ENCODE assay signal across 9 cellular contexts in genomic region chr1:3070654-3071506, GRCh38. TPM values are rescaled to one million over a fixed set of nuclear protein-coding genes. Genes with fewer than 3 reads are reported as not detected.
DNase-seq lines count a peak whose midpoint lies in the region; ATAC-seq and TF ChIP-seq lines count a peak whose summit lies in the region.
"Had no signal": no experiment of that assay in that cellular context is flagged by ENCODE, and none has a peak within 500 bp of the region (broad histone marks: within the 10 kb centered on the region; RNA-seq: fewer than 3 reads in every experiment).

No MANE protein-coding gene starts in this region.

- no peak for ATAC-seq in thoracic aorta (ENCODE audit: insufficient number of reproducible peaks, low FRiP score, low read depth)
- ATAC-seq in GM21528 (IDR thresholded peaks at IDR 0.05; ENCODE audit: low FRiP score, unreplicated experiment) = no peak

- WGBS in esophagus, 2 donors = 22 to 29% methylated on average over 82 to 95 of the region's 95 CpGs

- no peaks in the 10 kb centered on the region for H3K9me3 ChIP-seq in Peyer's patch
- H3K9me3 ChIP-seq in esophagus (ENCODE audit: control insufficient read depth in 2 of 2, insufficient read depth in 1 of 2, low read depth in 1 of 2, low read length in 1 of 2) = no peaks in the 10 kb centered on the region
- H3K9me3 ChIP-seq in muscle layer of duodenum (ENCODE audit: control insufficient read depth in 1 of 2, low read length in 2 of 2) = no peaks in the 10 kb centered on the region
- H3K9me3 ChIP-seq in thoracic aorta = no peaks in the 10 kb centered on the region

- H3K4me3 ChIP-seq in Peyer's patch (peak overlapping the region; percentile 21 to 99 (median 68)), esophagus (ENCODE audit: low read depth in 1 of 2, low read length in 2 of 2) (peak overlapping the region; percentile 22 to 58), muscle layer of duodenum (ENCODE audit: low read depth in 1 of 2, low read length in 2 of 2) (peak overlapping the region; percentile 33 to 56), thoracic aorta (peak overlapping the region; percentile 88)

- DNase-seq in Peyer's patch = peak in 1 of 3 donors; percentile 49
- DNase-seq in thoracic aorta (ENCODE audit: low spot score) = no peak
- no peak for DNase-seq in UCSD-AML1 (lab: John Stamatoyannopoulos, UW; ENCODE audit: unreplicated experiment)
- no peak for DNase-seq in NK-92 treated with Interleukin-12 subunit alpha and Interleukin-12 subunit beta, amount 100 ng/mL, for 24 hours (lab: John Stamatoyannopoulos, UW)
- DNase-seq in OCI-M2 (lab: John Stamatoyannopoulos, UW; ENCODE audit: unreplicated experiment) = no peak

- TF ChIP-seq POLR2A in Peyer's patch (IDR thresholded peaks at IDR 0.05) = no peak

- H3K36me3 ChIP-seq in Peyer's patch (no peaks in the 10 kb centered on the region), esophagus (ENCODE audit: control insufficient read depth in 2 of 2, insufficient read depth in 2 of 2, low read length in 1 of 2) (no peaks in the 10 kb centered on the region), muscle layer of duodenum (ENCODE audit: control insufficient read depth in 1 of 2, insufficient read depth in 2 of 2, low read length in 2 of 2) (no peaks in the 10 kb centered on the region), thoracic aorta (no peaks in the 10 kb centered on the region)

- H3K4me1 ChIP-seq in Peyer's patch = peaks cover 0 to 35% (median 11%) of the 10 kb centered on the region in 4 donors
- peaks cover 0 to 4% of the 10 kb centered on the region in 2 donors for H3K4me1 ChIP-seq in esophagus (ENCODE audit: control insufficient read depth in 2 of 2, insufficient read depth in 2 of 2, low read length in 1 of 2)
- H3K4me1 ChIP-seq in muscle layer of duodenum (ENCODE audit: control insufficient read depth in 1 of 2, insufficient read depth in 2 of 2, low read length in 2 of 2) = peaks cover 0 to 41% of the 10 kb centered on the region in 2 donors
- H3K4me1 ChIP-seq in thoracic aorta (ENCODE audit: control insufficient read depth in 1 of 2, low read depth in 2 of 2) = peaks cover 15 to 56% of the 10 kb centered on the region in 2 donors

- peak overlapping the region in 1 of 4 donors; percentile 59 for H3K27ac ChIP-seq in Peyer's patch
- H3K27ac ChIP-seq in esophagus (ENCODE audit: low read depth in 2 of 2, low read length in 1 of 2) = no peak overlapping the region
- peak overlapping the region; percentile 75 for H3K27ac ChIP-seq in muscle layer of duodenum (ENCODE audit: low read length)
- H3K27ac ChIP-seq in thoracic aorta = peak overlapping the region; percentile 96 to 97

- H3K27me3 ChIP-seq in Peyer's patch (peaks cover 0 to 37% of the 10 kb centered on the region in 2 donors), esophagus (ENCODE audit: control insufficient read depth in 1 of 2, insufficient read depth in 2 of 2, low read length in 2 of 2) (peaks cover 13 to 35% of the 10 kb centered on the region in 2 donors), muscle layer of duodenum (ENCODE audit: low read depth, low read length) (peaks cover 38% of the 10 kb centered on the region), thoracic aorta (replicated peaks; ENCODE audit: insufficient read depth) (no peaks in the 10 kb centered on the region)

- no peak for TF ChIP-seq CTCF in Peyer's patch (IDR thresholded peaks at IDR 0.05)
- no peak for TF ChIP-seq CTCF in thoracic aorta (IDR thresholded peaks at IDR 0.05)

RNA-seq across cellular contexts. Expression of gene PRDM16, which starts 1.9 kb away (rescaled TPM):
- total RNA-seq in Peyer's patch = 10 to 100 TPM in 1 of 4 donors, 1 to 10 TPM in 3; 5.4 to 13.2 (median 7.7) TPM
- polyA plus RNA-seq in esophagus = under 1 TPM; 0.15 to 0.28 TPM
- total RNA-seq in thoracic aorta = 10 to 100 TPM; 68.9 to 85.4 TPM
- total RNA-seq: M059J had no signal

RNA-seq across cellular contexts. Expression of gene ACTRT2, which starts 49.6 kb away (rescaled TPM):
- total RNA-seq in Peyer's patch = not detected
- polyA plus RNA-seq in esophagus = not detected
- not detected for total RNA-seq in thoracic aorta
- total RNA-seq: M059J had no signal

Comparison
In these comparisons a context has a peak if more than half of its experiments do, and no peak if none do; other contexts are left out.
1. H3K27ac ChIP-seq: peak in muscle layer of duodenum (single experiment) and thoracic aorta (2 of 2); none in esophagus (0 of 2).
2. RNA of gene PRDM16, which starts 1.9 kb away (total RNA-seq): 68.9 to 85.4 TPM in thoracic aorta; 5.4 to 13.2 TPM in Peyer's patch; every median in the first group is over 4 times any median in the second.
3. Peak in every context shown above with its lines, with median percentiles within 50 percentile points of each other: H3K4me3 ChIP-seq.